17 cellular contexts compared by ENCODE assay signal in genomic region chr6:40620546-40620945, GRCh38. TPM values are rescaled to one million over a fixed set of nuclear protein-coding genes. Genes with fewer than 3 reads are reported as not detected.
DNase-seq lines count a peak whose midpoint lies in the region; ATAC-seq and TF ChIP-seq lines count a peak whose summit lies in the region.
"Had no signal": no experiment of that assay in that cellular context is flagged by ENCODE, and none has a peak within 500 bp of the region (broad histone marks: within the 10 kb centered on the region; RNA-seq: fewer than 3 reads in every experiment).

No MANE protein-coding gene starts in this region.

- no peak for ATAC-seq in GM19351 (IDR thresholded peaks at IDR 0.05; ENCODE audit: unreplicated experiment)
- ATAC-seq in foreskin keratinocyte, result no peak
- ATAC-seq: A549; CD8-positive, alpha-beta T cell; GM12878 had no signal

- H3K4me1 ChIP-seq in foreskin keratinocyte, result no peaks in the 10 kb centered on the region
- H3K4me1 ChIP-seq: A549 had no signal

- peak; percentile 45 for DNase-seq in NCI-H146 treated with DMSO at 0.1 percent for 48 hours (lab: John Stamatoyannopoulos, UW; ENCODE audit: unreplicated experiment)
- peak; percentile 24 for DNase-seq in NCI-H69 (lab: John Stamatoyannopoulos, UW)
- peak; percentile 45 to 71 for DNase-seq in SHP77 (lab: John Stamatoyannopoulos, UW)
- DNase-seq in NCI-H1048 (lab: John Stamatoyannopoulos, UW), result no peak
- no peak for DNase-seq in foreskin keratinocyte
- DNase-seq: CD8-positive, alpha-beta T cell; COR-L47; GOT3; H9; IMR-90 had no signal

- H3K27me3 ChIP-seq in foreskin keratinocyte, result peaks cover 32% of the 10 kb centered on the region

- H3K27ac ChIP-seq in foreskin keratinocyte, result no peak overlapping the region
- H3K27ac ChIP-seq: A549 had no signal

- TF ChIP-seq CTCF in foreskin keratinocyte (conservative IDR thresholded peaks at IDR 0.05), result no peak

RNA-seq across cellular contexts. Expression of gene LRFN2, which starts 33.4 kb away (rescaled TPM):
- not detected in 2 replicates for total RNA-seq in foreskin keratinocyte
- not detected in 2 replicates for polyA plus RNA-seq in foreskin keratinocyte
- total RNA-seq: GM12878, HT-29, IMR-90 had no signal
- polyA plus RNA-seq: A549, AG04450, BJ, CD14-positive monocyte, GM12878, IMR-90 had no signal

Comparison
In these comparisons a context has a peak if more than half of its experiments do, and no peak if none do; other contexts are left out.
1. DNase-seq: peak in NCI-H146 treated with DMSO at 0.1 percent for 48 hours (single experiment), NCI-H69 (single experiment) and SHP77 (2 of 2); none in NCI-H1048 (single experiment) and foreskin keratinocyte (0 of 2).